Comparison of ENCODE assay signal across 22 cellular contexts in genomic region chr2:211205841-211206240, GRCh38.
DNase-seq lines count a peak whose midpoint lies in the region; FAIRE-seq and TF ChIP-seq lines count a peak whose summit lies in the region.
"Had no signal": no experiment of that assay in that cellular context is flagged by ENCODE, and none has a peak within 500 bp of the region (broad histone marks: within the 10 kb centered on the region; RNA-seq: fewer than 3 reads in every experiment).

No MANE protein-coding gene starts in this region.

- no peak overlapping the region for H3K4me2 ChIP-seq in parathyroid adenoma (ENCODE audit: low read length)
- H3K4me2 ChIP-seq: BLaER1 had no signal

- no peaks in the 10 kb centered on the region for H3K79me2 ChIP-seq in parathyroid adenoma

- H3K9me3 ChIP-seq in parathyroid adenoma (ENCODE audit: control insufficient read depth, low read length) = no peaks in the 10 kb centered on the region
- H3K9me3 ChIP-seq: BE2C, BLaER1 had no signal

- FAIRE-seq in bronchial epithelial cell (lab: Jason Lieb, UNC) = no peak
- FAIRE-seq: A204.1, D721Med, G401.6, GM12891, GM19239 had no signal

- DNase-seq in HPDE6-E6E7 (ENCODE audit: extremely low spot score) (peak; percentile 1), bronchial epithelial cell (ENCODE audit: low read depth) (peak; percentile 54), Calu3 (no peak)
- DNase-seq in stimulated activated CD4-positive, alpha-beta T cell treated with anti-CD3 and anti-CD28 coated beads, Interleukin-4, amount 100 ng/mL, for 24 hours = no peak
- DNase-seq: 8988T; ACHN; BE2C; C1 segment of cervical spinal cord; CD4-positive, alpha-beta memory T cell; CD4-positive, CD25-positive, alpha-beta regulatory T cell; CD8-positive, alpha-beta memory T cell; COR-L47; DMS79 treated with DMSO at 0.1 percent for 48 hours; GF-D8 had no signal

- TF ChIP-seq CTCF in bronchial epithelial cell (IDR thresholded peaks at IDR 0.05; ENCODE audit: insufficient read depth, low read length, severe bottlenecking) = no peak
- TF ChIP-seq CTCF in parathyroid adenoma (IDR thresholded peaks at IDR 0.05) = no peak
- no peak for TF ChIP-seq CTCF in Calu3 (IDR thresholded peaks at IDR 0.05; ENCODE audit: unreplicated experiment)

- H3K27me3 ChIP-seq in bronchial epithelial cell (ENCODE audit: control insufficient read depth, insufficient read depth, low read length) = no peaks in the 10 kb centered on the region
- no peaks in the 10 kb centered on the region for H3K27me3 ChIP-seq in parathyroid adenoma (ENCODE audit: control insufficient read depth, insufficient read depth, low read length)
- H3K27me3 ChIP-seq: BE2C, BLaER1 had no signal

- H3K9me3 Mint-ChIP-seq in Calu3 (ENCODE audit: low read depth, unreplicated experiment) = peaks cover 4% of the 10 kb centered on the region

- H2AFZ ChIP-seq in parathyroid adenoma = peak overlapping the region; percentile 36

- no peak overlapping the region for H3K4me3 Mint-ChIP-seq in Calu3 (ENCODE audit: low read depth, unreplicated experiment)
- H3K4me3 Mint-ChIP-seq: CD14-positive monocyte; CD4-positive, alpha-beta memory T cell; CD4-positive, CD25-positive, alpha-beta regulatory T cell; CD8-positive, alpha-beta memory T cell had no signal

- peaks cover 18% of the 10 kb centered on the region for H3K4me1 Mint-ChIP-seq in Calu3 (ENCODE audit: low read depth, unreplicated experiment)
- H3K4me1 Mint-ChIP-seq: CD14-positive monocyte; CD4-positive, alpha-beta memory T cell; CD8-positive, alpha-beta memory T cell had no signal

- peaks cover 17% of the 10 kb centered on the region for H3K4me1 ChIP-seq in parathyroid adenoma
- H3K4me1 ChIP-seq: BE2C had no signal

- no peaks in the 10 kb centered on the region for H3K27me3 Mint-ChIP-seq in Calu3 (ENCODE audit: unreplicated experiment)
- H3K27me3 Mint-ChIP-seq: CD4-positive, alpha-beta memory T cell; CD4-positive, CD25-positive, alpha-beta regulatory T cell; CD8-positive, alpha-beta memory T cell had no signal

- H3K4me3 ChIP-seq in bronchial epithelial cell (ENCODE audit: low read depth, low read length) = no peak overlapping the region
- no peak overlapping the region for H3K4me3 ChIP-seq in parathyroid adenoma (ENCODE audit: low read depth, low read length)
- H3K4me3 ChIP-seq: BLaER1 had no signal

- no peaks in the 10 kb centered on the region for H3K36me3 Mint-ChIP-seq in Calu3 (ENCODE audit: insufficient read depth, unreplicated experiment)
- H3K36me3 Mint-ChIP-seq: CD14-positive monocyte; CD4-positive, alpha-beta memory T cell; CD4-positive, CD25-positive, alpha-beta regulatory T cell; CD8-positive, alpha-beta memory T cell had no signal

- H3K9ac ChIP-seq in parathyroid adenoma = no peak overlapping the region
- H3K9ac ChIP-seq: BLaER1 had no signal

- intact Hi-C loops in Calu3 (cut with micrococcal nuclease; ENCODE audit: unreplicated experiment) = no loop called here

- BruUV-seq in Calu3 (replicated peaks; lab: Mats Ljungman, UMichigan) = no TSS peak

- H3K27ac Mint-ChIP-seq in Calu3 (ENCODE audit: unreplicated experiment) = no peak overlapping the region
- H3K27ac Mint-ChIP-seq: CD14-positive monocyte; CD4-positive, alpha-beta memory T cell; CD4-positive, CD25-positive, alpha-beta regulatory T cell; CD8-positive, alpha-beta memory T cell had no signal

- CTCF ChIA-PET in Calu3 (lab: Charles Lee) = no interaction called here

- H3K36me3 ChIP-seq in bronchial epithelial cell (ENCODE audit: control insufficient read depth, insufficient read depth, low read length) = no peaks in the 10 kb centered on the region
- H3K36me3 ChIP-seq in parathyroid adenoma (ENCODE audit: control insufficient read depth, insufficient read depth, low read length) = no peaks in the 10 kb centered on the region
- H3K36me3 ChIP-seq: BE2C, BLaER1 had no signal

- H3K27ac ChIP-seq in parathyroid adenoma = no peak overlapping the region
- H3K27ac ChIP-seq: BLaER1 had no signal

Comparison
In these comparisons a context has a peak if more than half of its experiments do, and no peak if none do; other contexts are left out.
1. DNase-seq: peak in HPDE6-E6E7 (single experiment) and bronchial epithelial cell (single experiment); none in Calu3 (single experiment) and stimulated activated CD4-positive, alpha-beta T cell treated with anti-CD3 and anti-CD28 coated beads, Interleukin-4, amount 100 ng/mL, for 24 hours (single experiment).